21 cellular contexts compared by ENCODE assay signal in genomic region chr1:12028957-12029511, GRCh38. TPM values are rescaled to one million over a fixed set of nuclear protein-coding genes. Genes with fewer than 3 reads are reported as not detected.
A peak's percentile ranks its signal among the peaks of the same experiment; 100 is the strongest.
DNase-seq lines count a peak whose midpoint lies in the region; ATAC-seq, FAIRE-seq and TF ChIP-seq lines count a peak whose summit lies in the region.
"Had no signal": no experiment of that assay in that cellular context is flagged by ENCODE, and none has a peak within 500 bp of the region (broad histone marks: within the 10 kb centered on the region; RNA-seq: fewer than 3 reads in every experiment).

No MANE protein-coding gene starts in this region.

- no peak overlapping the region for H3K23ac ChIP-seq in H1 (ENCODE audit: insufficient read length)

- H3K56ac ChIP-seq in H1 (replicated peaks; ENCODE audit: insufficient read length, low read depth, low read length): no peak overlapping the region

- no TSS peak for BruUV-seq in HepG2 (replicated peaks; lab: Mats Ljungman, UMichigan)

- H2BK5ac ChIP-seq in H1 (ENCODE audit: low read depth, low read length): no peak overlapping the region

- no peaks in the 10 kb centered on the region for H3K9me3 Mint-ChIP-seq in stimulated activated effector memory CD8-positive, alpha-beta T cell treated with anti-CD3 and anti-CD28 coated beads, Interleukin-12 subunit alpha, Interleukin-12 subunit beta, amount 100 ng/mL, for 72 hours
- H3K9me3 Mint-ChIP-seq in HFFc6: no peaks in the 10 kb centered on the region
- no peaks in the 10 kb centered on the region for H3K9me3 Mint-ChIP-seq in activated CD8-positive, alpha-beta T cell treated with anti-CD3 and anti-CD28 coated beads, Interleukin-2, amount 10 ng/mL, durations not matched to agents 7 days and 5 days (ENCODE audit: insufficient read depth)
- H3K9me3 Mint-ChIP-seq: CD4-positive, alpha-beta T cell; GM23338 had no signal

- no peak overlapping the region for H4K91ac ChIP-seq in H1 (replicated peaks; ENCODE audit: insufficient read length, low read length)

- H2AK5ac ChIP-seq in H1 (ENCODE audit: low read depth, low read length): no peak overlapping the region

- H4K5ac ChIP-seq in H1 (ENCODE audit: insufficient read length, low read depth, low read length): no peak overlapping the region

- H3K18ac ChIP-seq in H1 (ENCODE audit: extremely low read depth, low read length): no peak overlapping the region

- H3K9ac ChIP-seq in HepG2 (ENCODE audit: insufficient read depth, low read depth, low read length) (no peak overlapping the region), H1 (replicated peaks in 1 of 4; ENCODE audit: extremely low read depth in 1 of 4, low read depth in 3 of 4, low read length in 3 of 4) (no peak overlapping the region)

- H3K27me3 ChIP-seq in HepG2 (ENCODE audit: control insufficient read depth in 1 of 2, insufficient read depth in 2 of 2, low read length in 2 of 2): no peaks in the 10 kb centered on the region
- H3K27me3 ChIP-seq in right lobe of liver: no peaks in the 10 kb centered on the region
- no peaks in the 10 kb centered on the region for H3K27me3 ChIP-seq in H1 (replicated peaks in 1 of 4; ENCODE audit: control insufficient read depth in 3 of 4, extremely low read depth in 1 of 4, insufficient read depth in 3 of 4, low read length in 3 of 4)

- ATAC-seq in HepG2: no peak
- no peak for ATAC-seq in right lobe of liver
- peak; percentile 12 for ATAC-seq in stimulated activated effector memory CD8-positive, alpha-beta T cell treated with anti-CD3 and anti-CD28 coated beads, Interleukin-12 subunit alpha, Interleukin-12 subunit beta, amount 100 ng/mL, for 72 hours
- no peak for ATAC-seq in GM21529 (IDR thresholded peaks at IDR 0.05; ENCODE audit: unreplicated experiment)
- no peak for ATAC-seq in activated CD8-positive, alpha-beta T cell treated with anti-CD3 and anti-CD28 coated beads, Interleukin-2, amount 10 ng/mL, durations not matched to agents 7 days and 5 days
- ATAC-seq: GM23338, HCT116 had no signal

- no peak overlapping the region for H2BK15ac ChIP-seq in H1 (ENCODE audit: low read length)

- intact Hi-C loops in HepG2 (cut with micrococcal nuclease; ENCODE audit: unreplicated experiment) (no loop called here), right lobe of liver (cut with DNase I) (no loop called here)

- H2BK20ac ChIP-seq in H1 (ENCODE audit: low read length): no peak overlapping the region

- peaks cover 7% of the 10 kb centered on the region for H3K4me1 ChIP-seq in HepG2 (ENCODE audit: insufficient read depth, low read length)
- H3K4me1 ChIP-seq in right lobe of liver: no peaks in the 10 kb centered on the region
- H3K4me1 ChIP-seq in H1 (replicated peaks in 1 of 4; ENCODE audit: control insufficient read depth in 3 of 4, insufficient read depth in 4 of 4, low read length in 3 of 4): no peaks in the 10 kb centered on the region
- H3K4me1 ChIP-seq: Caco-2 had no signal

- no peaks in the 10 kb centered on the region; the same call in 1 of the 2 replicates for H3K79me1 ChIP-seq in H1 (ENCODE audit: low read depth, low read length)

- H3K36me3 Mint-ChIP-seq in stimulated activated effector memory CD8-positive, alpha-beta T cell treated with anti-CD3 and anti-CD28 coated beads, Interleukin-12 subunit alpha, Interleukin-12 subunit beta, amount 100 ng/mL, for 72 hours: peaks cover 70% of the 10 kb centered on the region
- H3K36me3 Mint-ChIP-seq in HFFc6 (ENCODE audit: low read depth): peaks cover 22% of the 10 kb centered on the region; the same call in 1 of the 2 replicates
- H3K36me3 Mint-ChIP-seq in activated CD8-positive, alpha-beta T cell treated with anti-CD3 and anti-CD28 coated beads, Interleukin-2, amount 10 ng/mL, durations not matched to agents 7 days and 5 days (ENCODE audit: low read depth): peaks cover 32% of the 10 kb centered on the region

- peak overlapping the region; percentile 64; the same call in 1 of the 2 replicates for H4K8ac ChIP-seq in H1 (ENCODE audit: extremely low read depth, insufficient read depth, low read length)

- H3K4me1 Mint-ChIP-seq in stimulated activated effector memory CD8-positive, alpha-beta T cell treated with anti-CD3 and anti-CD28 coated beads, Interleukin-12 subunit alpha, Interleukin-12 subunit beta, amount 100 ng/mL, for 72 hours: peaks cover 19% of the 10 kb centered on the region
- no peaks in the 10 kb centered on the region for H3K4me1 Mint-ChIP-seq in HFFc6 (ENCODE audit: low read depth)
- H3K4me1 Mint-ChIP-seq in activated CD8-positive, alpha-beta T cell treated with anti-CD3 and anti-CD28 coated beads, Interleukin-2, amount 10 ng/mL, durations not matched to agents 7 days and 5 days (ENCODE audit: low read depth): no peaks in the 10 kb centered on the region
- H3K4me1 Mint-ChIP-seq: GM23338 had no signal

- TF ChIP-seq EP300 in HepG2 (IDR thresholded peaks at IDR 0.05; ENCODE audit: low read depth in 2 of 2, low read length in 2 of 2): no peak
- TF ChIP-seq EP300 in HepG2 (CRISPR knock-in tag; IDR thresholded peaks at IDR 0.05; ENCODE audit: borderline replicate concordance): no peak
- TF ChIP-seq EP300 in H1 (IDR thresholded peaks at IDR 0.05; ENCODE audit: borderline replicate concordance in 1 of 2, low read depth in 2 of 2, low read length in 2 of 2): no peak

- no peak overlapping the region for H2BK120ac ChIP-seq in H1 (replicated peaks; ENCODE audit: low read depth, low read length)

- TF ChIP-seq POLR2A in HepG2 (IDR thresholded peaks at IDR 0.05; ENCODE audit: insufficient read depth in 1 of 2, low read depth in 2 of 2, low read length in 2 of 2) (no peak), right lobe of liver (IDR thresholded peaks at IDR 0.05) (no peak), H1 (IDR thresholded peaks at IDR 0.05; ENCODE audit: control extremely low read depth in 1 of 2, low read depth in 2 of 2, low read length in 2 of 2) (no peak)

- H3K4me2 ChIP-seq in HepG2 (ENCODE audit: low read depth, low read length): no peak overlapping the region
- H3K4me2 ChIP-seq in H1 (ENCODE audit: insufficient read depth in 1 of 2, low read depth in 2 of 2, low read length in 2 of 2): no peak overlapping the region
- H3K4me2 ChIP-seq: GM23338 had no signal

- H3K9me3 ChIP-seq in HepG2 (ENCODE audit: low read length) (no peaks in the 10 kb centered on the region), right lobe of liver (no peaks in the 10 kb centered on the region), H1 (ENCODE audit: insufficient read depth in 2 of 2, low read depth in 1 of 2, low read length in 1 of 2) (no peaks in the 10 kb centered on the region)
- H3K9me3 ChIP-seq: Caco-2 had no signal

- CTCF ChIA-PET in HepG2 (lab: Yijun Ruan, JAX; ENCODE audit: low intra/inter-chr PET ratio, low total read pairs) (no interaction called here), H1 (lab: Charles Lee; ENCODE audit: partially characterized antibody) (interaction anchor here (0.8 to 2.3 kb wide), 3 partner anchors 19 to 62 kb away, joined by 3 to 5 read pairs (median 4); no protein-coding TSS in a partner anchor)
- CTCF ChIA-PET in activated CD8-positive, alpha-beta T cell treated with anti-CD3 and anti-CD28 coated beads, Interleukin-2, amount 10 ng/mL, durations not matched to agents 7 days and 5 days (lab: Charles Lee): no interaction called here

- no peak overlapping the region for H3K14ac ChIP-seq in H1 (ENCODE audit: insufficient read length)

- H2AFZ ChIP-seq in HepG2 (ENCODE audit: low read length) (no peak overlapping the region), H1 (ENCODE audit: low read length) (no peak overlapping the region)
- H2AFZ ChIP-seq: GM23338 had no signal

- TF ChIP-seq CTCF in HepG2 (CRISPR knock-in tag; IDR thresholded peaks at IDR 0.05): no peak
- no peak for TF ChIP-seq CTCF in right lobe of liver (IDR thresholded peaks at IDR 0.05)
- no peak for TF ChIP-seq CTCF in H1 (IDR thresholded peaks at IDR 0.05; ENCODE audit: control extremely low read depth in 1 of 3, insufficient read depth in 1 of 3, low read depth in 1 of 3, low read length in 3 of 3)
- TF ChIP-seq CTCF in HFFc6 (IDR thresholded peaks at IDR 0.05): no peak

- no peak overlapping the region for H3K4ac ChIP-seq in H1 (replicated peaks; ENCODE audit: insufficient read length, low read depth, low read length)

- H3K36me3 ChIP-seq in HepG2 (replicated peaks in 1 of 2; ENCODE audit: control insufficient read depth in 1 of 2, insufficient read depth in 2 of 2, low read length in 2 of 2) (peaks cover 17 to 37% of the 10 kb centered on the region in 2 experiments), right lobe of liver (peaks cover 0 to 28% (median 2%) of the 10 kb centered on the region in 4 donors), H1 (ENCODE audit: control insufficient read depth in 2 of 4, insufficient read depth in 4 of 4, low read length in 3 of 4) (peaks cover 9 to 52% (median 30%) of the 10 kb centered on the region in 4 experiments; a peak in 7 of 8 replicates)

- WGBS in HepG2 (ENCODE audit: low lambda C conversion rate): 93% methylated on average over 3 of the region's 19 CpGs
- WGBS in right lobe of liver (ENCODE audit: insufficient coverage, low coverage, low lambda C conversion rate, missing lambda C conversion rate): 89% methylated on average over 9 of the region's 19 CpGs
- 94% methylated on average over 10 of the region's 19 CpGs; no CpG with 5 or more reads in 1 of the 2 experiments for WGBS in H1 (ENCODE audit: extremely low coverage in 1 of 2, insufficient coverage in 1 of 2, insufficient read length in 1 of 2, insufficient replicate concordance in 2 of 2, low coverage in 1 of 2, low lambda C conversion rate in 2 of 2, missing lambda C conversion rate in 1 of 2), 2 experiments

- H3K23me2 ChIP-seq in H1 (ENCODE audit: low read depth, low read length): no peaks in the 10 kb centered on the region

- in situ Hi-C loops in HepG2 (cut with HindIII; ENCODE audit: extremely low pct_ligation_motif_present, low pct_unique_long_range_greater_than_20kb): no loop called here

- no peaks in the 10 kb centered on the region for H3K27me3 Mint-ChIP-seq in HFFc6 (ENCODE audit: insufficient read depth)
- H3K27me3 Mint-ChIP-seq in activated CD8-positive, alpha-beta T cell treated with anti-CD3 and anti-CD28 coated beads, Interleukin-2, amount 10 ng/mL, durations not matched to agents 7 days and 5 days (ENCODE audit: low read depth): no peaks in the 10 kb centered on the region
- H3K27me3 Mint-ChIP-seq: B cell; CD4-positive, alpha-beta T cell had no signal

- H3K79me2 ChIP-seq in HepG2 (ENCODE audit: insufficient read depth, low read length) (peaks cover under 1% of the 10 kb centered on the region), H1 (ENCODE audit: control insufficient read depth in 1 of 2, insufficient read depth in 2 of 2, low read length in 2 of 2) (no peaks in the 10 kb centered on the region)

- DNase-seq in HepG2 (ENCODE audit: low spot score): no peak
- no peak for DNase-seq in right lobe of liver
- no peak for DNase-seq in H1 (ENCODE audit: low read depth in 1 of 2, low spot score in 2 of 2)
- no peak for DNase-seq in stimulated activated effector memory CD8-positive, alpha-beta T cell treated with anti-CD3 and anti-CD28 coated beads, Interleukin-12 subunit alpha, Interleukin-12 subunit beta, amount 100 ng/mL, for 72 hours (ENCODE audit: low spot score in 2 of 2)
- DNase-seq in HFFc6: no peak
- no peak for DNase-seq in activated CD8-positive, alpha-beta T cell treated with anti-CD3 and anti-CD28 coated beads, Interleukin-2, amount 10 ng/mL, durations not matched to agents 7 days and 5 days
- DNase-seq in NCI-H446 treated with DMSO at 0.1 percent for 48 hours (lab: John Stamatoyannopoulos, UW): no peak
- DNase-seq: 8988T; Caco-2; CD4-positive, alpha-beta T cell; H7 had no signal

- H2BK12ac ChIP-seq in H1 (ENCODE audit: low read depth, low read length): no peak overlapping the region

- H3K27ac Mint-ChIP-seq in stimulated activated effector memory CD8-positive, alpha-beta T cell treated with anti-CD3 and anti-CD28 coated beads, Interleukin-12 subunit alpha, Interleukin-12 subunit beta, amount 100 ng/mL, for 72 hours: peak overlapping the region; percentile 30
- no peak overlapping the region for H3K27ac Mint-ChIP-seq in HFFc6
- H3K27ac Mint-ChIP-seq in activated CD8-positive, alpha-beta T cell treated with anti-CD3 and anti-CD28 coated beads, Interleukin-2, amount 10 ng/mL, durations not matched to agents 7 days and 5 days: no peak overlapping the region
- H3K27ac Mint-ChIP-seq: B cell; CD4-positive, alpha-beta T cell; GM23338 had no signal

- H3K27ac ChIP-seq in HepG2 (ENCODE audit: extremely low read length, insufficient read depth, low read length): no peak overlapping the region
- no peak overlapping the region for H3K27ac ChIP-seq in right lobe of liver
- H3K27ac ChIP-seq in H1 (ENCODE audit: low read depth, low read length): peak overlapping the region; percentile 36; the same call in 1 of the 2 replicates
- H3K27ac ChIP-seq: C4-2B had no signal

- TF ChIP-seq RAD21 in HepG2 (CRISPR knock-in tag; IDR thresholded peaks at IDR 0.05) (no peak), H1 (IDR thresholded peaks at IDR 0.05 in 1 of 2, conservative IDR thresholded peaks at IDR 0.05 in 1 of 2; ENCODE audit: low read depth in 2 of 2, low read length in 2 of 2) (no peak)

- no peak overlapping the region for H3K4me3 Mint-ChIP-seq in stimulated activated effector memory CD8-positive, alpha-beta T cell treated with anti-CD3 and anti-CD28 coated beads, Interleukin-12 subunit alpha, Interleukin-12 subunit beta, amount 100 ng/mL, for 72 hours
- H3K4me3 Mint-ChIP-seq in HFFc6: no peak overlapping the region
- H3K4me3 Mint-ChIP-seq in activated CD8-positive, alpha-beta T cell treated with anti-CD3 and anti-CD28 coated beads, Interleukin-2, amount 10 ng/mL, durations not matched to agents 7 days and 5 days: no peak overlapping the region
- H3K4me3 Mint-ChIP-seq: B cell; CD4-positive, alpha-beta T cell; GM23338 had no signal

- H3K4me3 ChIP-seq in HepG2 (replicated peaks in 1 of 3; ENCODE audit: insufficient read depth in 1 of 3, low read depth in 2 of 3, low read length in 3 of 3) (no peak overlapping the region), right lobe of liver (no peak overlapping the region), H1 (ENCODE audit: extremely low read depth in 1 of 4, insufficient read depth in 2 of 4, low read depth in 3 of 4, low read length in 4 of 4) (no peak overlapping the region)
- H3K4me3 ChIP-seq: GM23338 had no signal

- FAIRE-seq in HepG2 (lab: Jason Lieb, UNC) (no peak), H1 (lab: Jason Lieb, UNC) (no peak)
- FAIRE-seq: D721Med, G401.6, GM12892, GM18507 had no signal

- H4K20me1 ChIP-seq in HepG2 (ENCODE audit: insufficient read depth, low read length) (no peaks in the 10 kb centered on the region), H1 (replicated peaks in 1 of 2; ENCODE audit: control insufficient read depth in 1 of 2, insufficient read depth in 2 of 2, low read length in 2 of 2) (peaks cover 3 to 9% of the 10 kb centered on the region in 2 experiments)

- POLR2A ChIA-PET in HepG2 (lab: Yijun Ruan, JAX) (interaction anchor here (2.0 kb wide), 1 partner anchor 10 kb away, joined by 5 read pairs; the partner anchor contains the start of gene MIIP), H1 (lab: Charles Lee; ENCODE audit: partially characterized antibody) (interaction anchor here (0.7 to 8.5 kb wide), 5 partner anchors 9 to 119 kb away, joined by 3 to 66 read pairs (median 5); partner anchors contain the start of gene MIIP)
- POLR2A ChIA-PET in activated CD8-positive, alpha-beta T cell treated with anti-CD3 and anti-CD28 coated beads, Interleukin-2, amount 10 ng/mL, durations not matched to agents 7 days and 5 days (lab: Charles Lee): interaction anchor here (4.9 kb wide), 1 partner anchor 120 kb away, joined by 53 read pairs; no protein-coding TSS in a partner anchor

RNA-seq across cellular contexts. Expression of gene MIIP, which starts 9.7 kb away (rescaled TPM):
- total RNA-seq in HepG2 (2016; rRNA removed; fragmentation: Illumina TruSeq; extraction: Trizol): 23.6 and 35.2 TPM in 2 replicates
- 52.3 and 57.6 TPM in 2 replicates for total RNA-seq in HepG2 (2016; cell fraction: cytosol; rRNA removed; fragmentation: Illumina TruSeq; extraction: Trizol; ENCODE audit: low read depth)
- 21.8 and 38.2 TPM in 2 replicates for total RNA-seq in HepG2 (2016; cell fraction: insoluble cytoplasmic fraction; rRNA removed; fragmentation: Illumina TruSeq; extraction: Trizol)
- 42.3 and 49.9 TPM in 2 replicates for total RNA-seq in HepG2 (2016; cell fraction: membrane; rRNA removed; fragmentation: Illumina TruSeq; extraction: Trizol)
- 27.2 and 31.9 TPM in 2 replicates for total RNA-seq in HepG2 (2016; cell fraction: nucleus; rRNA removed; fragmentation: Illumina TruSeq; extraction: Trizol)
- 23.0 and 31.1 TPM in 2 replicates for polyA plus RNA-seq in HepG2 (2011; rRNA removed)
- polyA plus RNA-seq in HepG2 (2011; cell fraction: cytosol; rRNA removed): 11.2 and 20.9 TPM in 2 replicates
- polyA plus RNA-seq in HepG2 (2011; cell fraction: nucleus; rRNA removed): 166 and 217 TPM in 2 replicates
- polyA plus RNA-seq in HepG2 (2012): 9.1 and 20.3 TPM in 2 replicates
- 34.0 and 38.2 TPM in 2 replicates for polyA plus RNA-seq in HepG2 (2016; cell fraction: cytosol; fragmentation: Illumina TruSeq; extraction: Trizol; ENCODE audit: low read depth)
- polyA plus RNA-seq in HepG2 (2016; cell fraction: insoluble cytoplasmic fraction; fragmentation: Illumina TruSeq; extraction: Trizol; ENCODE audit: low read depth): 17.3 and 17.8 TPM in 2 replicates
- polyA plus RNA-seq in HepG2 (2016; cell fraction: membrane; fragmentation: Illumina TruSeq; extraction: Trizol; ENCODE audit: low read depth): 27.7 and 34.3 TPM in 2 replicates
- 63.8 and 70.7 TPM in 2 replicates for polyA plus RNA-seq in HepG2 (2016; cell fraction: nucleus; fragmentation: Illumina TruSeq; extraction: Trizol; ENCODE audit: insufficient read depth, low read depth)
- polyA minus RNA-seq in HepG2 (2011; rRNA and poly(A)+ RNA removed; ENCODE audit: low replicate concordance): 17.1 and 28.4 TPM in 2 replicates
- 6.1 and 8.6 TPM in 2 replicates for polyA minus RNA-seq in HepG2 (2011; cell fraction: cytosol; rRNA and poly(A)+ RNA removed)
- 11.1 and 14.7 TPM in 2 replicates for polyA minus RNA-seq in HepG2 (2011; cell fraction: nucleus; rRNA and poly(A)+ RNA removed)
- 10 to 100 TPM in 5 of 6 experiments, 1 to 10 TPM in 1; 7.6 to 19.7 (median 12.1) TPM for total RNA-seq in right lobe of liver
- total RNA-seq in H1 (2021; fragmentation: NEBNext Ultra II Directional; extraction: Animal tissue kit (Norgen Biotek cat#: 25700)): 65.5 and 66.1 TPM in 2 replicates
- polyA plus RNA-seq in H1 (2011; rRNA removed): 106 and 149 TPM in 2 replicates
- polyA plus RNA-seq in H1 (2011; cell fraction: cytosol; rRNA removed): 92.6 TPM
- polyA plus RNA-seq in H1 (2011; cell fraction: nucleus; rRNA removed): 266 TPM
- polyA plus RNA-seq in H1 (2012, experiment 1 of 2): 57.0 to 78.2 TPM (median 75.2 TPM) in 4 replicates
- polyA plus RNA-seq in H1 (2012, experiment 2 of 2): 75.0 TPM
- polyA plus RNA-seq in H1 (2013, experiment 1 of 2): 49.8 TPM
- 49.9 TPM for polyA plus RNA-seq in H1 (2013, experiment 2 of 2)
- 31.7 and 34.1 TPM in 2 replicates for polyA minus RNA-seq in H1 (2011; rRNA and poly(A)+ RNA removed)
- 33.5 TPM for polyA minus RNA-seq in H1 (2011; cell fraction: cytosol; rRNA and poly(A)+ RNA removed)
- 47.5 TPM for polyA minus RNA-seq in H1 (2011; cell fraction: nucleus; rRNA and poly(A)+ RNA removed)
- 10 to 100 TPM in 5 of 6 experiments, 1 to 10 TPM in 1; 9.9 to 14.8 (median 12.6) TPM for total RNA-seq in HFFc6 (2021; fragmentation: NEBNext Ultra II Directional; extraction: Animal tissue kit (Norgen Biotek cat#: 25700))
- 10 to 100 TPM; 34.7 to 37.4 TPM for total RNA-seq in activated CD8-positive, alpha-beta T cell treated with anti-CD3 and anti-CD28 coated beads, Interleukin-2, amount 10 ng/mL, durations not matched to agents 7 days and 5 days

RNA-seq across cellular contexts. Expression of gene TNFRSF8, which starts 34.1 kb away (rescaled TPM):
- total RNA-seq in HepG2 (2016; rRNA removed; fragmentation: Illumina TruSeq; extraction: Trizol) (not detected in 2 replicates), right lobe of liver (under 1 TPM in 5 of 6 experiments, not detected in 1; 0.12 to 0.29 (median 0.19) TPM)
- not detected in 2 replicates for total RNA-seq in HepG2 (2016; cell fraction: cytosol; rRNA removed; fragmentation: Illumina TruSeq; extraction: Trizol; ENCODE audit: low read depth)
- not detected in 2 replicates for total RNA-seq in HepG2 (2016; cell fraction: insoluble cytoplasmic fraction; rRNA removed; fragmentation: Illumina TruSeq; extraction: Trizol)
- not detected in 2 replicates for total RNA-seq in HepG2 (2016; cell fraction: membrane; rRNA removed; fragmentation: Illumina TruSeq; extraction: Trizol)
- total RNA-seq in HepG2 (2016; cell fraction: nucleus; rRNA removed; fragmentation: Illumina TruSeq; extraction: Trizol): not detected in 2 replicates
- polyA plus RNA-seq in HepG2 (2011; rRNA removed) (not detected in 2 replicates), H1 (2011; rRNA removed) (23.2 and 26.7 TPM in 2 replicates)
- not detected in 2 replicates for polyA plus RNA-seq in HepG2 (2011; cell fraction: cytosol; rRNA removed)
- not detected in 2 replicates for polyA plus RNA-seq in HepG2 (2011; cell fraction: nucleus; rRNA removed)
- polyA plus RNA-seq in HepG2 (2012): not detected in 2 replicates
- polyA plus RNA-seq in HepG2 (2016; cell fraction: cytosol; fragmentation: Illumina TruSeq; extraction: Trizol; ENCODE audit: low read depth): not detected in 2 replicates
- not detected in 2 replicates for polyA plus RNA-seq in HepG2 (2016; cell fraction: insoluble cytoplasmic fraction; fragmentation: Illumina TruSeq; extraction: Trizol; ENCODE audit: low read depth)
- not detected in 2 replicates for polyA plus RNA-seq in HepG2 (2016; cell fraction: membrane; fragmentation: Illumina TruSeq; extraction: Trizol; ENCODE audit: low read depth)
- polyA plus RNA-seq in HepG2 (2016; cell fraction: nucleus; fragmentation: Illumina TruSeq; extraction: Trizol; ENCODE audit: insufficient read depth, low read depth): not detected in 2 replicates
- polyA minus RNA-seq in HepG2 (2011; rRNA and poly(A)+ RNA removed; ENCODE audit: low replicate concordance): 0.30 TPM in 1 of 2 replicates, not detected in the other
- polyA minus RNA-seq in HepG2 (2011; cell fraction: cytosol; rRNA and poly(A)+ RNA removed): not detected in 2 replicates
- not detected in 2 replicates for polyA minus RNA-seq in HepG2 (2011; cell fraction: nucleus; rRNA and poly(A)+ RNA removed)
- 32.7 and 35.1 TPM in 2 replicates for total RNA-seq in H1 (2021; fragmentation: NEBNext Ultra II Directional; extraction: Animal tissue kit (Norgen Biotek cat#: 25700))
- polyA plus RNA-seq in H1 (2011; cell fraction: cytosol; rRNA removed): 16.7 TPM
- 26.1 TPM for polyA plus RNA-seq in H1 (2011; cell fraction: nucleus; rRNA removed)
- polyA plus RNA-seq in H1 (2012, experiment 1 of 2): 15.0 to 25.1 TPM (median 23.2 TPM) in 4 replicates
- 20.2 TPM for polyA plus RNA-seq in H1 (2012, experiment 2 of 2)
- polyA plus RNA-seq in H1 (2013, experiment 1 of 2): 29.7 TPM
- 29.6 TPM for polyA plus RNA-seq in H1 (2013, experiment 2 of 2)
- polyA minus RNA-seq in H1 (2011; rRNA and poly(A)+ RNA removed): 13.4 and 14.5 TPM in 2 replicates
- polyA minus RNA-seq in H1 (2011; cell fraction: cytosol; rRNA and poly(A)+ RNA removed): 13.3 TPM
- polyA minus RNA-seq in H1 (2011; cell fraction: nucleus; rRNA and poly(A)+ RNA removed): 12.3 TPM
- total RNA-seq in HFFc6 (2021; fragmentation: NEBNext Ultra II Directional; extraction: Animal tissue kit (Norgen Biotek cat#: 25700)): under 1 TPM in 1 of 6 experiments, not detected in 5; 0.07 TPM
- under 1 TPM; 0.95 to 0.97 TPM for total RNA-seq in activated CD8-positive, alpha-beta T cell treated with anti-CD3 and anti-CD28 coated beads, Interleukin-2, amount 10 ng/mL, durations not matched to agents 7 days and 5 days
- total RNA-seq: A673, Caco-2 had no signal

RNA-seq across cellular contexts. Expression of gene MFN2, which starts 48.8 kb away (rescaled TPM):
- total RNA-seq in HepG2 (2016; rRNA removed; fragmentation: Illumina TruSeq; extraction: Trizol): 60.9 and 76.3 TPM in 2 replicates
- total RNA-seq in HepG2 (2016; cell fraction: cytosol; rRNA removed; fragmentation: Illumina TruSeq; extraction: Trizol; ENCODE audit: low read depth): 7.7 and 8.0 TPM in 2 replicates
- 61.5 and 70.2 TPM in 2 replicates for total RNA-seq in HepG2 (2016; cell fraction: insoluble cytoplasmic fraction; rRNA removed; fragmentation: Illumina TruSeq; extraction: Trizol)
- total RNA-seq in HepG2 (2016; cell fraction: membrane; rRNA removed; fragmentation: Illumina TruSeq; extraction: Trizol): 31.8 and 32.8 TPM in 2 replicates
- total RNA-seq in HepG2 (2016; cell fraction: nucleus; rRNA removed; fragmentation: Illumina TruSeq; extraction: Trizol): 38.7 and 39.7 TPM in 2 replicates
- 38.7 and 41.0 TPM in 2 replicates for polyA plus RNA-seq in HepG2 (2011; rRNA removed)
- 31.7 and 32.9 TPM in 2 replicates for polyA plus RNA-seq in HepG2 (2011; cell fraction: cytosol; rRNA removed)
- 49.1 and 52.9 TPM in 2 replicates for polyA plus RNA-seq in HepG2 (2011; cell fraction: nucleus; rRNA removed)
- 42.4 and 55.4 TPM in 2 replicates for polyA plus RNA-seq in HepG2 (2012)
- polyA plus RNA-seq in HepG2 (2016; cell fraction: cytosol; fragmentation: Illumina TruSeq; extraction: Trizol; ENCODE audit: low read depth): 4.0 and 4.2 TPM in 2 replicates
- 52.2 and 60.5 TPM in 2 replicates for polyA plus RNA-seq in HepG2 (2016; cell fraction: insoluble cytoplasmic fraction; fragmentation: Illumina TruSeq; extraction: Trizol; ENCODE audit: low read depth)
- 14.0 and 14.3 TPM in 2 replicates for polyA plus RNA-seq in HepG2 (2016; cell fraction: membrane; fragmentation: Illumina TruSeq; extraction: Trizol; ENCODE audit: low read depth)
- 45.1 and 48.2 TPM in 2 replicates for polyA plus RNA-seq in HepG2 (2016; cell fraction: nucleus; fragmentation: Illumina TruSeq; extraction: Trizol; ENCODE audit: insufficient read depth, low read depth)
- polyA minus RNA-seq in HepG2 (2011; rRNA and poly(A)+ RNA removed; ENCODE audit: low replicate concordance): 83.9 and 88.4 TPM in 2 replicates
- 26.6 and 33.4 TPM in 2 replicates for polyA minus RNA-seq in HepG2 (2011; cell fraction: cytosol; rRNA and poly(A)+ RNA removed)
- polyA minus RNA-seq in HepG2 (2011; cell fraction: nucleus; rRNA and poly(A)+ RNA removed): 22.5 and 40.8 TPM in 2 replicates
- total RNA-seq in right lobe of liver: 10 to 100 TPM; 46.2 to 64.0 (median 61.7) TPM
- total RNA-seq in H1 (2021; fragmentation: NEBNext Ultra II Directional; extraction: Animal tissue kit (Norgen Biotek cat#: 25700)): 58.2 and 62.5 TPM in 2 replicates
- polyA plus RNA-seq in H1 (2011; rRNA removed): 34.0 and 42.0 TPM in 2 replicates
- 45.9 TPM for polyA plus RNA-seq in H1 (2011; cell fraction: cytosol; rRNA removed)
- 63.9 TPM for polyA plus RNA-seq in H1 (2011; cell fraction: nucleus; rRNA removed)
- polyA plus RNA-seq in H1 (2012, experiment 1 of 2): 45.7 to 57.9 TPM (median 51.8 TPM) in 4 replicates
- polyA plus RNA-seq in H1 (2012, experiment 2 of 2): 28.5 TPM
- polyA plus RNA-seq in H1 (2013, experiment 1 of 2): 28.3 TPM
- 25.5 TPM for polyA plus RNA-seq in H1 (2013, experiment 2 of 2)
- 63.6 and 69.2 TPM in 2 replicates for polyA minus RNA-seq in H1 (2011; rRNA and poly(A)+ RNA removed)
- polyA minus RNA-seq in H1 (2011; cell fraction: cytosol; rRNA and poly(A)+ RNA removed): 28.5 TPM
- 23.9 TPM for polyA minus RNA-seq in H1 (2011; cell fraction: nucleus; rRNA and poly(A)+ RNA removed)
- 100 to 1,000 TPM in 4 of 6 experiments, 10 to 100 TPM in 2; 92.8 to 112 (median 101) TPM for total RNA-seq in HFFc6 (2021; fragmentation: NEBNext Ultra II Directional; extraction: Animal tissue kit (Norgen Biotek cat#: 25700))
- total RNA-seq in activated CD8-positive, alpha-beta T cell treated with anti-CD3 and anti-CD28 coated beads, Interleukin-2, amount 10 ng/mL, durations not matched to agents 7 days and 5 days: 10 to 100 TPM; 55.1 to 60.4 TPM

Comparison
In these comparisons a context has a peak if more than half of its experiments do, and no peak if none do; other contexts are left out.
1. RNA of gene TNFRSF8, which starts 34.1 kb away (total RNA-seq): 32.7 to 35.1 TPM in H1; 0.95 to 0.97 TPM in activated CD8-positive, alpha-beta T cell treated with anti-CD3 and anti-CD28 coated beads, Interleukin-2, amount 10 ng/mL, durations not matched to agents 7 days and 5 days, 0.12 to 0.29 TPM in right lobe of liver, 0.07 TPM in HFFc6 and not detected in HepG2; every median in the first group is over 10 times any median in the second.